36 cellular contexts compared by ENCODE assay signal in the genomic region with DNA sequence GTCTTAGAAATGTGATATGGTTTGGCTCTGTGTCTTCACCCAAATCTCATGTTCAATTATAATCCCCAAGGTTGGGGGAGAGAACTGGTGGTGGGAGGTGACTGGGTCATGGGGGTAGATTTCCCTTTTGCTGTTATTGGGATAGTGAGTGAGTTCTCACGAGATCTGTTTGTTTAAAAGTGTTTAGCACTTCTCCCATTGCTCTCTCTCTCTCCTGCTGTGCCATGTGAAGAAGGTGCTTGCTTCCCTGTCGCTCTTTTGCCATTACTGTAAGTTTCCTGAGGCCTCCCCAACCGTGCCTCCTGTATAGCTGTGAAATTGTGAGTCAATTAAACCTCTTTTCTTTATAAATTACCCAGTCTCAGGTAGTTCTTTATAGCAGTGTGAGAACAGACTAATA.
"Had no signal": no experiment of that assay in that cellular context is flagged by ENCODE, and none has a peak within 500 bp of the region (broad histone marks: within the 10 kb centered on the region; RNA-seq: fewer than 3 reads in every experiment).

No MANE protein-coding gene starts in this region.

- H3K27me3 Mint-ChIP-seq: activated B cell treated with CpG ODN at 0.5 μM for 24 hours; activated CD4-positive, alpha-beta memory T cell treated with anti-CD3 and anti-CD28 coated beads for 36 hours; activated CD4-positive, alpha-beta T cell treated with anti-CD3 and anti-CD28 coated beads, Interleukin-2, amount 10 ng/mL, durations not matched to agents 24 days and 14 days; activated CD8-positive, alpha-beta T cell treated with anti-CD3 and anti-CD28 coated beads for 36 hours; activated naive CD8-positive, alpha-beta T cell treated with anti-CD3 and anti-CD28 coated beads for 36 hours; activated T-helper 17 cell treated with anti-CD3 and anti-CD28 coated beads, Interleukin-2, amount 50 U/mL, for 72 hours had no signal

- H3K4me3 Mint-ChIP-seq: activated B cell treated with CpG ODN at 0.5 μM for 24 hours; activated CD4-positive, alpha-beta memory T cell treated with anti-CD3 and anti-CD28 coated beads for 36 hours; activated CD4-positive, alpha-beta T cell treated with anti-CD3 and anti-CD28 coated beads, Interleukin-2, amount 10 ng/mL, durations not matched to agents 24 days and 14 days; activated CD8-positive, alpha-beta T cell treated with anti-CD3 and anti-CD28 coated beads for 36 hours; activated naive CD4-positive, alpha-beta T cell treated with anti-CD3 and anti-CD28 coated beads for 36 hours; activated naive CD8-positive, alpha-beta T cell treated with anti-CD3 and anti-CD28 coated beads for 36 hours; activated T-cell treated with anti-CD3 and anti-CD28 coated beads, Interleukin-2, amount 50 U/mL, for 4 hours; activated T-cell treated with anti-CD3 and anti-CD28 coated beads, Interleukin-2, amount 50 U/mL, for 72 hours; activated T-helper 1 cell treated with anti-CD3 and anti-CD28 coated beads, Interleukin-12 subunit alpha, Interleukin-12 subunit beta, Interleukin-2, Interleukin-4 antibody, amounts not matched to agents 30 ng/mL and 10 ng/mL and 1 ng/mL, durations not matched to agents 14 hours and 24 hours and 36 hours; activated T-helper 17 cell treated with anti-CD3 and anti-CD28 coated beads, Interleukin-2, amount 50 U/mL, for 72 hours; T-helper 1 cell treated with Interleukin-12 subunit alpha and Interleukin-12 subunit beta and Interleukin-4 antibody, amounts not matched to agents 30 μg/mL and 1 μg/mL, for 36 hours; T-helper 2 cell treated with Interferon-gamma antibody and Interleukin-4, amounts not matched to agents 5 μg/mL and 100 μg/mL, for 36 hours had no signal

- H3K27ac Mint-ChIP-seq: activated B cell treated with CpG ODN at 0.5 μM for 24 hours; activated CD4-positive, alpha-beta memory T cell treated with anti-CD3 and anti-CD28 coated beads for 36 hours; activated CD4-positive, alpha-beta T cell treated with anti-CD3 and anti-CD28 coated beads, Interleukin-2, amount 10 ng/mL, durations not matched to agents 24 days and 14 days; activated CD8-positive, alpha-beta T cell treated with anti-CD3 and anti-CD28 coated beads for 36 hours; activated naive CD4-positive, alpha-beta T cell treated with anti-CD3 and anti-CD28 coated beads for 36 hours; activated naive CD4-positive, alpha-beta T cell treated with anti-CD3 and anti-CD28 coated beads, Interleukin-2, amount 50 U/mL, for 72 hours; activated naive CD8-positive, alpha-beta T cell treated with anti-CD3 and anti-CD28 coated beads for 36 hours; activated T-cell treated with anti-CD3 and anti-CD28 coated beads, Interleukin-2, amount 50 U/mL, for 72 hours; activated T-helper 1 cell treated with anti-CD3 and anti-CD28 coated beads, Interleukin-12 subunit alpha, Interleukin-12 subunit beta, Interleukin-2, Interleukin-4 antibody, amounts not matched to agents 30 ng/mL and 10 ng/mL and 1 ng/mL, durations not matched to agents 14 hours and 24 hours and 36 hours; activated T-helper 17 cell treated with anti-CD3 and anti-CD28 coated beads, Interleukin-2, amount 50 U/mL, for 72 hours; T-helper 1 cell treated with Interleukin-12 subunit alpha and Interleukin-12 subunit beta and Interleukin-4 antibody, amounts not matched to agents 30 μg/mL and 1 μg/mL, for 36 hours; T-helper 2 cell treated with Interferon-gamma antibody and Interleukin-4, amounts not matched to agents 5 μg/mL and 100 μg/mL, for 36 hours had no signal

- ATAC-seq: activated CD8-positive, alpha-beta T cell treated with anti-CD3 and anti-CD28 coated beads for 36 hours; activated naive CD4-positive, alpha-beta T cell treated with anti-CD3 and anti-CD28 coated beads, Interleukin-2, amount 50 U/mL, for 72 hours; activated T-cell treated with anti-CD3 and anti-CD28 coated beads, Interleukin-2, amount 50 U/mL, for 4 hours; activated T-cell treated with anti-CD3 and anti-CD28 coated beads, Interleukin-2, amount 50 U/mL, for 72 hours; activated T-helper 17 cell treated with anti-CD3 and anti-CD28 coated beads, Interleukin-2, amount 50 U/mL, for 72 hours; body of pancreas had no signal

- FAIRE-seq: astrocyte, TTC549 had no signal

- DNase-seq: activated B cell treated with CpG ODN at 0.5 μM for 24 hours; activated CD4-positive, alpha-beta memory T cell treated with anti-CD3 and anti-CD28 coated beads for 36 hours; activated CD4-positive, alpha-beta T cell treated with anti-CD3 and anti-CD28 coated beads for 4 hours; activated CD4-positive, alpha-beta T cell treated with anti-CD3 and anti-CD28 coated beads, Interleukin-2, amount 10 ng/mL, durations not matched to agents 24 days and 14 days; activated CD4-positive, alpha-beta T cell treated with anti-CD3 and anti-CD28 coated beads, Interleukin-2, amount 50 U/mL, for 1 hour; activated CD4-positive, alpha-beta T cell treated with anti-CD3 and anti-CD28 coated beads, Interleukin-2, amount 50 U/mL, for 4 hours; activated CD4-positive, CD25-positive, alpha-beta regulatory T cell treated with anti-CD3 and anti-CD28 coated beads, Interleukin-2, amount 50 U/mL, for 72 hours; activated CD8-positive, alpha-beta memory T cell treated with anti-CD3 and anti-CD28 coated beads, Interleukin-2, amount 50 U/mL, for 4 hours; activated CD8-positive, alpha-beta T cell treated with anti-CD3 and anti-CD28 coated beads for 36 hours; activated effector memory CD4-positive, alpha-beta T cell treated with anti-CD3 and anti-CD28 coated beads, Interleukin-2, amount 50 U/mL, for 16 hours; activated gamma-delta T cell treated with Interleukin-2 at 50 U/mL for 16 hours; activated naive CD4-positive, alpha-beta T cell; activated naive CD4-positive, alpha-beta T cell treated with anti-CD3 and anti-CD28 coated beads for 36 hours; activated naive CD4-positive, alpha-beta T cell treated with anti-CD3 and anti-CD28 coated beads, Interleukin-2, amount 50 U/mL, for 16 hours; activated naive CD8-positive, alpha-beta T cell treated with anti-CD3 and anti-CD28 coated beads for 36 hours; activated T-cell treated with anti-CD3 and anti-CD28 coated beads for 4 hours; activated T-cell treated with anti-CD3 and anti-CD28 coated beads, Interleukin-2, amount 50 U/mL, for 1 hour; activated T-cell treated with anti-CD3 and anti-CD28 coated beads, Interleukin-2, amount 50 U/mL, for 4 hours; activated T-cell treated with anti-CD3 and anti-CD28 coated beads, Interleukin-2, amount 50 U/mL, for 72 hours; adrenal gland; amniotic stem cell; aorta; body of pancreas; brain microvascular endothelial cell; central memory CD4-positive, alpha-beta T cell; T-helper 2 cell; T-helper 9 cell had no signal

- H3K27ac ChIP-seq: adrenal gland, body of pancreas, brain microvascular endothelial cell, breast epithelium, VCaP had no signal

- H3K36me3 Mint-ChIP-seq: activated CD4-positive, alpha-beta memory T cell treated with anti-CD3 and anti-CD28 coated beads for 36 hours; activated naive CD8-positive, alpha-beta T cell treated with anti-CD3 and anti-CD28 coated beads for 36 hours had no signal

- H3K4me1 Mint-ChIP-seq: activated B cell treated with CpG ODN at 0.5 μM for 24 hours; activated CD4-positive, alpha-beta T cell treated with anti-CD3 and anti-CD28 coated beads, Interleukin-2, amount 10 ng/mL, durations not matched to agents 24 days and 14 days; activated naive CD8-positive, alpha-beta T cell treated with anti-CD3 and anti-CD28 coated beads for 36 hours; activated T-helper 17 cell treated with anti-CD3 and anti-CD28 coated beads, Interleukin-2, amount 50 U/mL, for 72 hours had no signal

- H3K4me1 ChIP-seq: adrenal gland, body of pancreas, breast epithelium had no signal

- H3K36me3 ChIP-seq: adrenal gland, brain microvascular endothelial cell, breast epithelium had no signal

- H3K27me3 ChIP-seq: adrenal gland, body of pancreas, brain microvascular endothelial cell, breast epithelium had no signal

- H3K9me3 ChIP-seq: body of pancreas had no signal

- H3K4me3 ChIP-seq: adrenal gland, body of pancreas, breast epithelium had no signal
